ENCODE assay signal across 8 cellular contexts in genomic region chr12:85575115-85576096, GRCh38.
DNase-seq lines count a peak whose midpoint lies in the region; ATAC-seq and TF ChIP-seq lines count a peak whose summit lies in the region.

No MANE protein-coding gene starts in this region.

- TF ChIP-seq CTCF in GM20000 (IDR thresholded peaks at IDR 0.05; ENCODE audit: extremely low read depth, missing control alignments) (peak; percentile 46), astrocyte of the cerebellum (IDR thresholded peaks at IDR 0.05; ENCODE audit: low read depth, low read length, missing control alignments) (peak; percentile 71)

- in situ Hi-C loops in astrocyte of the cerebellum (cut with HindIII; ENCODE audit: low sequenced_read_pairs), result no loop called here

- no peak overlapping the region for H3K27ac Mint-ChIP-seq in stimulated activated naive B cell treated with anti-CD40 and anti-IgM and Interleukin-4, amounts not matched to agents 10 μg/mL and 1 μg/mL and 100 μg/mL, for 72 hours

- no peaks in the 10 kb centered on the region for H3K4me1 Mint-ChIP-seq in stimulated activated naive B cell treated with anti-CD40 and anti-IgM and Interleukin-4, amounts not matched to agents 10 μg/mL and 1 μg/mL and 100 μg/mL, for 72 hours

- no peak overlapping the region for H3K4me3 ChIP-seq in astrocyte of the cerebellum (ENCODE audit: low read depth, low read length)

- DNase-seq in GDM1 (lab: John Stamatoyannopoulos, UW), result peak; percentile 1
- DNase-seq in GM20000 (ENCODE audit: low spot score), result peak; percentile 44
- DNase-seq in NCI-H460 (ENCODE audit: extremely low read depth, low read depth), result peak; percentile 56
- DNase-seq in astrocyte of the cerebellum (ENCODE audit: low read depth), result peak; percentile 59
- DNase-seq in iPS DF 4.7 (ENCODE audit: extremely low read depth, low spot score), result peak; percentile 58
- DNase-seq in stimulated activated naive B cell treated with anti-CD40 and anti-IgM and Interleukin-4, amounts not matched to agents 10 μg/mL and 1 μg/mL and 100 μg/mL, for 72 hours, result peak; percentile 8
- DNase-seq in cerebellar nuclear complex (lab: John Stamatoyannopoulos, UW), result no peak

- H3K36me3 Mint-ChIP-seq in stimulated activated naive B cell treated with anti-CD40 and anti-IgM and Interleukin-4, amounts not matched to agents 10 μg/mL and 1 μg/mL and 100 μg/mL, for 72 hours, result no peaks in the 10 kb centered on the region

- H3K9me3 Mint-ChIP-seq in stimulated activated naive B cell treated with anti-CD40 and anti-IgM and Interleukin-4, amounts not matched to agents 10 μg/mL and 1 μg/mL and 100 μg/mL, for 72 hours, result no peaks in the 10 kb centered on the region

- H3K4me3 Mint-ChIP-seq in stimulated activated naive B cell treated with anti-CD40 and anti-IgM and Interleukin-4, amounts not matched to agents 10 μg/mL and 1 μg/mL and 100 μg/mL, for 72 hours, result no peak overlapping the region

- no peaks in the 10 kb centered on the region for H3K27me3 Mint-ChIP-seq in stimulated activated naive B cell treated with anti-CD40 and anti-IgM and Interleukin-4, amounts not matched to agents 10 μg/mL and 1 μg/mL and 100 μg/mL, for 72 hours

- peak; percentile 98 for ATAC-seq in HG03442 (IDR thresholded peaks at IDR 0.05; ENCODE audit: unreplicated experiment)
- ATAC-seq in stimulated activated naive B cell treated with anti-CD40 and anti-IgM and Interleukin-4, amounts not matched to agents 10 μg/mL and 1 μg/mL and 100 μg/mL, for 72 hours (replicated peaks), result peak; percentile 88 to 93

Comparison
In these comparisons a context has a peak if more than half of its experiments do, and no peak if none do; other contexts are left out.
1. DNase-seq: peak in GDM1 (single experiment), GM20000 (single experiment), NCI-H460 (single experiment), astrocyte of the cerebellum (single experiment), iPS DF 4.7 (single experiment) and stimulated activated naive B cell treated with anti-CD40 and anti-IgM and Interleukin-4, amounts not matched to agents 10 μg/mL and 1 μg/mL and 100 μg/mL, for 72 hours (single experiment); none in cerebellar nuclear complex (0 of 2).